8 cellular contexts compared by ENCODE assay signal in genomic region chr2:161139098-161139987, GRCh38. TPM values are rescaled to one million over a fixed set of nuclear protein-coding genes. Genes with fewer than 3 reads are reported as not detected.
DNase-seq lines count a peak whose midpoint lies in the region; ATAC-seq and FAIRE-seq lines count a peak whose summit lies in the region.

No MANE protein-coding gene starts in this region.

- H3K4me1 ChIP-seq in Karpas-422 (ENCODE audit: low read length) (peaks cover 56% of the 10 kb centered on the region), skeletal muscle satellite cell (ENCODE audit: control insufficient read depth, insufficient read depth, low read length) (peaks cover 45% of the 10 kb centered on the region)

- H3K36me3 ChIP-seq in Karpas-422 (ENCODE audit: insufficient read depth, low read length) (peaks cover 51% of the 10 kb centered on the region), skeletal muscle satellite cell (ENCODE audit: insufficient read depth, low read length) (no peaks in the 10 kb centered on the region)

- H3K36me3 Mint-ChIP-seq in effector memory CD8-positive, alpha-beta T cell (ENCODE audit: insufficient read depth) = peaks cover 21% of the 10 kb centered on the region

- H3K27me3 Mint-ChIP-seq in effector memory CD8-positive, alpha-beta T cell = no peaks in the 10 kb centered on the region

- no peaks in the 10 kb centered on the region for H3K9me2 ChIP-seq in Karpas-422 (replicated peaks; ENCODE audit: insufficient read depth, low read length)

- peaks cover 57 to 71% of the 10 kb centered on the region in 2 donors for H3K4me1 Mint-ChIP-seq in effector memory CD8-positive, alpha-beta T cell (ENCODE audit: low read depth in 2 of 2)

- H3K27me3 ChIP-seq in Karpas-422 (ENCODE audit: low read length) = no peaks in the 10 kb centered on the region
- H3K27me3 ChIP-seq in skeletal muscle satellite cell (ENCODE audit: control insufficient read depth, insufficient read depth, low read length) = no peaks in the 10 kb centered on the region

- H3K9me3 ChIP-seq in Karpas-422 (ENCODE audit: low read length) (no peaks in the 10 kb centered on the region), skeletal muscle satellite cell (replicated peaks; ENCODE audit: low read length) (no peaks in the 10 kb centered on the region)

- H3K4me2 ChIP-seq in Karpas-422 (ENCODE audit: low read depth, low read length, poor library complexity, severe bottlenecking) = peak overlapping the region; percentile 86
- peak overlapping the region; percentile 51 for H3K4me2 ChIP-seq in skeletal muscle satellite cell (ENCODE audit: low read length)

- H3K4me3 Mint-ChIP-seq in effector memory CD8-positive, alpha-beta T cell = peak overlapping the region; percentile 85

- peaks cover 100% of the 10 kb centered on the region for H3K79me2 ChIP-seq in Karpas-422 (ENCODE audit: low read length)

- peak; percentile 91 for FAIRE-seq in GM19239 (lab: Jason Lieb, UNC)

- H4K20me1 ChIP-seq in Karpas-422 (ENCODE audit: insufficient read depth, low read depth, low read length) = no peaks in the 10 kb centered on the region; the same call in 1 of the 2 replicates

- H3K27ac Mint-ChIP-seq in effector memory CD8-positive, alpha-beta T cell = peak overlapping the region; percentile 97

- H3K4me3 ChIP-seq in Karpas-422 (ENCODE audit: low read length) (peak overlapping the region; percentile 71), skeletal muscle satellite cell (ENCODE audit: low read length) (no peak overlapping the region)

- DNase-seq in A172 (ENCODE audit: low spot score) (peak; percentile 18), GM19239 (ENCODE audit: insufficient read length, low spot score) (no peak), Karpas-422 (peak; percentile 75), NCI-H2227 (lab: John Stamatoyannopoulos, UW; ENCODE audit: unreplicated experiment) (no peak)
- DNase-seq in effector memory CD8-positive, alpha-beta T cell = no peak
- no peak for DNase-seq in effector CD8-positive, alpha-beta T cell (lab: John Stamatoyannopoulos, UW)

- peak overlapping the region; percentile 71 for H3K9ac ChIP-seq in Karpas-422 (ENCODE audit: low read length)
- H3K9ac ChIP-seq in skeletal muscle satellite cell (ENCODE audit: low read depth, low read length) = peak overlapping the region; percentile 37

- H3K9me3 Mint-ChIP-seq in effector memory CD8-positive, alpha-beta T cell = no peaks in the 10 kb centered on the region

- peak overlapping the region; percentile 92 for H3K27ac ChIP-seq in Karpas-422 (ENCODE audit: low read length)

- H2AFZ ChIP-seq in Karpas-422 (ENCODE audit: low read length) = no peak overlapping the region

- ATAC-seq in effector memory CD8-positive, alpha-beta T cell (replicated peaks) = peak; percentile 57
- no peak for ATAC-seq in GM18520 (IDR thresholded peaks at IDR 0.05; ENCODE audit: unreplicated experiment)

RNA-seq across cellular contexts. Expression of gene TANK, which starts 20.9 kb away (rescaled TPM):
- 74.0 and 74.5 TPM in 2 replicates for total RNA-seq in A172 (2014; rRNA removed; shearing (Covaris generic))
- total RNA-seq in Karpas-422 (2014; rRNA removed; shearing (Covaris generic); ENCODE audit: low replicate concordance) = 141 and 295 TPM in 2 replicates
- total RNA-seq in skeletal muscle satellite cell (2012; rRNA removed) = 46.5 and 65.7 TPM in 2 replicates

Comparison
In these comparisons a context has a peak if more than half of its experiments do, and no peak if none do; other contexts are left out.
1. DNase-seq: peak in A172 (single experiment) and Karpas-422 (single experiment); none in GM19239 (single experiment), effector memory CD8-positive, alpha-beta T cell (0 of 3), NCI-H2227 (single experiment) and effector CD8-positive, alpha-beta T cell (single experiment).